1 cellular context compared by ENCODE assay signal in the genomic region with DNA sequence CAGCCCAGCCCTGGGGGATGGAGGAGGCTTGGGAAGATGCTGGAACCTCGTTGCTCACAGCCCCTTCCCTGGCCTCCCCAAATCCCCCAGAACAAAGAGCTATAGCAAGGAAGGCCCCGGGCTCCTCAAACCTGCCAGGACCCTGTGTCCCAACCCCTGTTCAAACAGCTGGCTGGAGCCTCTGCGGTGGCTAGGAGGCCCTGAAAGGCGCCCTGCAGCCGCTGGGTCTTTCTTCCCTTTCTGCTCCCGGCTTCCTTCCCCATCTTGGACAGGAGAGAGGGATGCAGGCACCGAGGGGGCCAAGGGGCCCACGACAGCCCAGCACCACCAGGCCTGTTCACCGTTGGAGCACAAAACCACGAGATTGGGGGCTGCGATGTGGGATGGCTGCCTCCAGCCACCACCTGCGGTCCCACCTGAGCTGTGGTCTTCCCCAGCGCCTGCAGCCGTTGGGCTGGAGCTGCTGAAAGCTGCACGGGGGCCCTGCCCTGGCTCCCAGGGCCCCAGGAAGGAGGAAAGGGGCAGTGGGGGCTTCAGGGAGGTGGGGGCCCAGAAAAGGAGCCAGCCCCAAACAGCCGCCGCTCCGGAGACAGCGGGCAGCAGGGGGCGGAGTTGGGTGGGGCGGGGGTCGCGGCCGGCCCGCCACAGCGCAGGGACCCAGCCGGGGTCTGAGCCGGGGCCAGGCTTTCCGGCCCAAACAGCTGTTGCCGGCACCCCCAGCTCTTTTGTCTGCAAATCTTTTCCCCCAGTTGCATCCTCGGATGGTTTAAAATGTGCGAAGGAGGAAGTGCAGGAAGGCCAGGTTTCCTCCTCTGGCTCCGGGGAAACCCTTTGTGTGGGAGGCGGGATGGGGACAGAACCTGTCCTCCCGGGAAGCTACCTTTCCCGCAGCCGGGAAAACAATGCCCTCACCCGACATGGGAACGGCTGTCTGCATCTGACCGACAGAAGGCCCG.
TF ChIP-seq lines count a peak whose summit lies in the region.

No MANE protein-coding gene starts in this region.

TF ChIP-seq in endothelial cell of umbilical vein, 7 proteins besides CTCF, POLR2A, EP300 and RAD21:
- TF ChIP-seq MYC (IDR thresholded peaks at IDR 0.05; ENCODE audit: low read depth, low read length), result no peak
- TF ChIP-seq POLR2AphosphoS5 (IDR thresholded peaks at IDR 0.05; ENCODE audit: insufficient read depth, low read depth, low read length), result peak; percentile 84
TF ChIP-seq in endothelial cell of umbilical vein: peak in this region for 1.
